In genomic region chr11:110362916-110363574, GRCh38 we compare ENCODE assay signal across 9 cellular contexts.
DNase-seq lines count a peak whose midpoint lies in the region; ATAC-seq, FAIRE-seq and TF ChIP-seq lines count a peak whose summit lies in the region.
"Had no signal": no experiment of that assay in that cellular context is flagged by ENCODE, and none has a peak within 500 bp of the region (broad histone marks: within the 10 kb centered on the region; RNA-seq: fewer than 3 reads in every experiment).

No MANE protein-coding gene starts in this region.

- H3K27ac Mint-ChIP-seq in activated T-cell treated with anti-CD3 and anti-CD28 coated beads, Interleukin-2, amount 50 U/mL, for 24 hours, result no peak overlapping the region

- H3K27me3 ChIP-seq in ectodermal cell (ENCODE audit: control insufficient read depth, insufficient read depth, low read length, poor library complexity, severe bottlenecking), result no peaks in the 10 kb centered on the region
- no peaks in the 10 kb centered on the region for H3K27me3 ChIP-seq in pancreas

- no peak overlapping the region for H3K4me3 ChIP-seq in ectodermal cell (ENCODE audit: insufficient read depth, low read depth, low read length)
- H3K4me3 ChIP-seq in pancreas, result no peak overlapping the region

- no peak for TF ChIP-seq CTCF in pancreas (IDR thresholded peaks at IDR 0.05)

- no peaks in the 10 kb centered on the region for H3K9me3 ChIP-seq in ectodermal cell (ENCODE audit: control insufficient read depth, low read length)
- H3K9me3 ChIP-seq in pancreas, result no peaks in the 10 kb centered on the region

- no peak overlapping the region for H3K4me3 Mint-ChIP-seq in activated T-cell treated with anti-CD3 and anti-CD28 coated beads, Interleukin-2, amount 50 U/mL, for 24 hours

- H3K4me1 ChIP-seq in ectodermal cell (ENCODE audit: control insufficient read depth, insufficient read depth, low read length) (peaks cover 9% of the 10 kb centered on the region), pancreas (peaks cover 0 to 10% (median 7%) of the 10 kb centered on the region in 3 donors)

- no peaks in the 10 kb centered on the region for H3K27me3 Mint-ChIP-seq in activated T-cell treated with anti-CD3 and anti-CD28 coated beads, Interleukin-2, amount 50 U/mL, for 24 hours

- intact Hi-C loops in pancreas (cut with DNase I), result no loop called here

- ATAC-seq in GM19395 (IDR thresholded peaks at IDR 0.05; ENCODE audit: unreplicated experiment) (peak; percentile 67), pancreas (peak; percentile 56 to 85 (median 78)), GM19328 (IDR thresholded peaks at IDR 0.05; ENCODE audit: unreplicated experiment) (no peak), GM21390 (IDR thresholded peaks at IDR 0.05; ENCODE audit: unreplicated experiment) (no peak)

- H3K9me3 Mint-ChIP-seq in activated T-cell treated with anti-CD3 and anti-CD28 coated beads, Interleukin-2, amount 50 U/mL, for 24 hours, result no peaks in the 10 kb centered on the region

- 5% methylated on average over 6 of the region's 6 CpGs for WGBS in ectodermal cell, 2 experiments
- WGBS in pancreas, 2 donors, result 19 to 21% methylated on average over 6 of the region's 6 CpGs

- H3K36me3 ChIP-seq in ectodermal cell (ENCODE audit: control insufficient read depth, insufficient read depth, low read length), result no peaks in the 10 kb centered on the region
- no peaks in the 10 kb centered on the region for H3K36me3 ChIP-seq in pancreas

- DNase-seq in NCI-H2196 treated with DMSO at 0.1 percent for 48 hours (lab: John Stamatoyannopoulos, UW; ENCODE audit: unreplicated experiment), result peak; percentile 31
- peak in 5 of 6 donors; percentile 16 to 56 (median 32) for DNase-seq in pancreas
- no peak for DNase-seq in activated T-cell treated with anti-CD3 and anti-CD28 coated beads, Interleukin-2, amount 50 U/mL, for 24 hours
- no peak for DNase-seq in MV-4-11 (lab: John Stamatoyannopoulos, UW)
- DNase-seq: activated gamma-delta T cell had no signal

- FAIRE-seq in pancreas (lab: Jason Lieb, UNC), result no peak

- peaks cover 12% of the 10 kb centered on the region for H3K4me1 Mint-ChIP-seq in activated T-cell treated with anti-CD3 and anti-CD28 coated beads, Interleukin-2, amount 50 U/mL, for 24 hours (ENCODE audit: low read depth)

- H3K27ac ChIP-seq in ectodermal cell (ENCODE audit: insufficient read depth, low read depth, low read length, poor library complexity, severe bottlenecking) (peak overlapping the region; percentile 87), pancreas (peak overlapping the region in 2 of 4 donors; percentile 62 to 66)

- H3K36me3 Mint-ChIP-seq in activated T-cell treated with anti-CD3 and anti-CD28 coated beads, Interleukin-2, amount 50 U/mL, for 24 hours (ENCODE audit: low read depth), result no peaks in the 10 kb centered on the region

Comparison
In these comparisons a context has a peak if more than half of its experiments do, and no peak if none do; other contexts are left out.
1. ATAC-seq: peak in GM19395 (single experiment) and pancreas (4 of 4); none in GM19328 (single experiment) and GM21390 (single experiment).
2. DNase-seq: peak in NCI-H2196 treated with DMSO at 0.1 percent for 48 hours (single experiment) and pancreas (5 of 6); none in activated T-cell treated with anti-CD3 and anti-CD28 coated beads, Interleukin-2, amount 50 U/mL, for 24 hours (single experiment) and MV-4-11 (single experiment).